Comparison of ENCODE assay signal across 13 cellular contexts in genomic region chr4:185398618-185399017, GRCh38. TPM values are rescaled to one million over a fixed set of nuclear protein-coding genes. Genes with fewer than 3 reads are reported as not detected.
DNase-seq lines count a peak whose midpoint lies in the region; ATAC-seq, FAIRE-seq and TF ChIP-seq lines count a peak whose summit lies in the region.
"Had no signal": no experiment of that assay in that cellular context is flagged by ENCODE, and none has a peak within 500 bp of the region (broad histone marks: within the 10 kb centered on the region; RNA-seq: fewer than 3 reads in every experiment).

No MANE protein-coding gene starts in this region.

- H3K9me3 ChIP-seq in mammary epithelial cell (replicated peaks; ENCODE audit: insufficient read depth, low read length) (no peaks in the 10 kb centered on the region), gastroesophageal sphincter (no peaks in the 10 kb centered on the region), aorta (ENCODE audit: control insufficient read depth, low read length) (no peaks in the 10 kb centered on the region)

- no peak overlapping the region for H3K27ac Mint-ChIP-seq in MCF 10A (ENCODE audit: low read depth, unreplicated experiment)
- peak overlapping the region; percentile 70 for H3K27ac Mint-ChIP-seq in activated B cell treated with CpG ODN at 0.5 μM for 24 hours
- H3K27ac Mint-ChIP-seq: type B pancreatic cell had no signal

- peak overlapping the region; percentile 5 for H3K4me2 ChIP-seq in mammary epithelial cell (ENCODE audit: insufficient read depth, low read depth, low read length)

- no peaks in the 10 kb centered on the region for H4K20me1 ChIP-seq in mammary epithelial cell (ENCODE audit: insufficient read depth, low read length)

- TF ChIP-seq CTCF in mammary epithelial cell (conservative IDR thresholded peaks at IDR 0.05 in 1 of 2, IDR thresholded peaks at IDR 0.05 in 1 of 2; ENCODE audit: extremely low read depth in 1 of 2, insufficient read depth in 1 of 2, low read depth in 1 of 2, low read length in 2 of 2) (no peak), MCF 10A (IDR thresholded peaks at IDR 0.05; ENCODE audit: unreplicated experiment) (no peak), activated B cell treated with CpG ODN at 0.5 μM for 24 hours (IDR thresholded peaks at IDR 0.05) (no peak), gastroesophageal sphincter (IDR thresholded peaks at IDR 0.05) (no peak)

- intact Hi-C loops in mammary epithelial cell (cut with micrococcal nuclease), result no loop called here
- intact Hi-C loops in MCF 10A (cut with micrococcal nuclease), result loop anchor here (5.0 kb wide), 1 partner anchor 199 kb away; no protein-coding TSS in a partner anchor
- intact Hi-C loops in activated B cell treated with CpG ODN at 0.5 μM for 24 hours (cut with micrococcal nuclease), result loop anchor here (5.0 to 10.0 kb wide), 2 partner anchors 544 to 666 kb away; partner anchors contain the start of gene CENPU
- intact Hi-C loops in aorta (cut with DNase I), result loop anchor here (5.0 to 10.0 kb wide), 3 partner anchors 41 to 204 kb away; partner anchors contain the start of genes CFAP97 (in 1 of the 2) and SNX25 (in 1 of the 2)

- in situ Hi-C loops in mammary epithelial cell (cut with MboI; ENCODE audit: low sequenced_read_pairs in 2 of 2), result loop anchor here (10.0 kb wide), 3 partner anchors 94 to 194 kb away; partner anchors contain the start of genes CFAP97 (in 1 of the 2) and SNX25 (in 1 of the 2)

- CTCF ChIA-PET in mammary epithelial cell (lab: Charles Lee; ENCODE audit: low non-redundant PET) (no interaction called here), MCF 10A (lab: Yijun Ruan, JAX) (no interaction called here), activated B cell treated with CpG ODN at 0.5 μM for 24 hours (lab: Charles Lee) (no interaction called here)

- no peak for FAIRE-seq in RCC 7860 (lab: Jason Lieb, UNC)

- H3K4me3 ChIP-seq in mammary epithelial cell (replicated peaks in 1 of 3; ENCODE audit: insufficient read depth in 1 of 3, low read depth in 2 of 3, low read length in 3 of 3) (no peak overlapping the region), gastroesophageal sphincter (no peak overlapping the region), aorta (ENCODE audit: low read length in 2 of 2) (peak overlapping the region; percentile 52 to 80)

- H3K4me3 Mint-ChIP-seq in MCF 10A (ENCODE audit: unreplicated experiment) (no peak overlapping the region), activated B cell treated with CpG ODN at 0.5 μM for 24 hours (peak overlapping the region; percentile 35)
- H3K4me3 Mint-ChIP-seq: type B pancreatic cell had no signal

- POLR2A ChIA-PET in MCF 10A (lab: Yijun Ruan, JAX), result interaction anchor here (1.0 to 6.7 kb wide), 2 partner anchors 23 to 27 kb away, joined by 3 to 81 read pairs; partner anchors contain the start of gene UFSP2
- POLR2A ChIA-PET in activated B cell treated with CpG ODN at 0.5 μM for 24 hours (lab: Charles Lee), result interaction anchor here (0.6 to 4.7 kb wide), 4 partner anchors 21 to 500 kb away, joined by 3 to 46 read pairs (median 8); partner anchors contain the start of gene UFSP2

- no peaks in the 10 kb centered on the region for H3K27me3 ChIP-seq in mammary epithelial cell (ENCODE audit: insufficient read depth, low read length)
- no peaks in the 10 kb centered on the region for H3K27me3 ChIP-seq in gastroesophageal sphincter
- no peaks in the 10 kb centered on the region for H3K27me3 ChIP-seq in aorta (ENCODE audit: control insufficient read depth in 1 of 2, insufficient read depth in 2 of 2, low read length in 1 of 2)

- TF ChIP-seq EP300 in gastroesophageal sphincter (IDR thresholded peaks at IDR 0.05), result no peak

- H3K36me3 Mint-ChIP-seq in MCF 10A (ENCODE audit: insufficient read depth, unreplicated experiment) (peaks cover 58% of the 10 kb centered on the region), activated B cell treated with CpG ODN at 0.5 μM for 24 hours (ENCODE audit: low read depth) (peaks cover 43% of the 10 kb centered on the region)

- peak overlapping the region; percentile 36 for H3K9ac ChIP-seq in mammary epithelial cell (ENCODE audit: insufficient read depth, low read length)

- peaks cover 7% of the 10 kb centered on the region for H3K4me1 Mint-ChIP-seq in MCF 10A (ENCODE audit: insufficient read depth, unreplicated experiment)
- peaks cover 48% of the 10 kb centered on the region for H3K4me1 Mint-ChIP-seq in activated B cell treated with CpG ODN at 0.5 μM for 24 hours

- no peaks in the 10 kb centered on the region for H3K9me3 Mint-ChIP-seq in MCF 10A (ENCODE audit: unreplicated experiment)
- no peaks in the 10 kb centered on the region for H3K9me3 Mint-ChIP-seq in activated B cell treated with CpG ODN at 0.5 μM for 24 hours
- H3K9me3 Mint-ChIP-seq: type B pancreatic cell had no signal

- H3K27ac ChIP-seq in mammary epithelial cell (ENCODE audit: insufficient read depth, low read depth, low read length), result no peak overlapping the region
- H3K27ac ChIP-seq in gastroesophageal sphincter, result peak overlapping the region in 3 of 4 donors; percentile 49 to 100 (median 100)
- peak overlapping the region; percentile 54 to 86 for H3K27ac ChIP-seq in aorta (ENCODE audit: low read depth in 1 of 2, low read length in 2 of 2)

- H3K4me1 ChIP-seq in mammary epithelial cell (ENCODE audit: insufficient read depth, low read length) (peaks cover 7% of the 10 kb centered on the region), gastroesophageal sphincter (peaks cover 0 to 67% (median 6%) of the 10 kb centered on the region in 3 donors), aorta (ENCODE audit: control insufficient read depth in 1 of 2, insufficient read depth in 2 of 2, low read length in 2 of 2) (peaks cover 0 to 2% of the 10 kb centered on the region in 2 donors)

- DNase-seq in mammary epithelial cell (no peak), MCF 10A (ENCODE audit: unreplicated experiment) (no peak), activated B cell treated with CpG ODN at 0.5 μM for 24 hours (no peak), aorta (no peak), COLO829 (ENCODE audit: low spot score) (no peak), RCC 7860 (ENCODE audit: low spot score) (no peak), GM03348 (ENCODE audit: low spot score) (no peak)
- DNase-seq: activated effector memory CD4-positive, alpha-beta T cell treated with Interleukin-2 at 50 U/mL for 16 hours; NCI-H1105 treated with DMSO at 0.1 percent for 48 hours; NCI-H2227 treated with DMSO at 0.1 percent for 48 hours; SW 1271 had no signal

- 38% methylated on average over 2 of the region's 2 CpGs for WGBS in mammary epithelial cell (ENCODE audit: low coverage, missing lambda C conversion rate)
- 6 to 8% methylated on average over 2 of the region's 2 CpGs for WGBS in gastroesophageal sphincter (ENCODE audit: low coverage in 1 of 2), 2 donors
- WGBS in aorta, 2 donors, result 0 to 4% methylated on average over 2 of the region's 2 CpGs

- dilution Hi-C loops in mammary epithelial cell (cut with HindIII; ENCODE audit: low sequenced_read_pairs), result loop anchor here (5.0 kb wide), 1 partner anchor 91 kb away; no protein-coding TSS in a partner anchor

- ATAC-seq in activated B cell treated with CpG ODN at 0.5 μM for 24 hours (ENCODE audit: low read depth) (no peak), gastroesophageal sphincter (no peak), aorta (ENCODE audit: low FRiP score) (no peak)

- TF ChIP-seq POLR2A in gastroesophageal sphincter (IDR thresholded peaks at IDR 0.05), result no peak

- BruUV-seq in mammary epithelial cell (replicated peaks; lab: Mats Ljungman, UMichigan) (no TSS peak), MCF 10A (replicated peaks; lab: Mats Ljungman, UMichigan) (no TSS peak)

- no peaks in the 10 kb centered on the region for H3K79me2 ChIP-seq in mammary epithelial cell (ENCODE audit: insufficient read depth, low read length)

- no peak overlapping the region for H2AFZ ChIP-seq in mammary epithelial cell (ENCODE audit: low read depth, low read length)

- H3K36me3 ChIP-seq in mammary epithelial cell (ENCODE audit: insufficient read depth, low read length) (peaks cover 14% of the 10 kb centered on the region), gastroesophageal sphincter (peaks cover 0 to 45% of the 10 kb centered on the region in 2 donors), aorta (ENCODE audit: control insufficient read depth in 1 of 2, insufficient read depth in 2 of 2, low read length in 1 of 2) (peaks cover 0 to 2% of the 10 kb centered on the region in 2 donors)

- no peaks in the 10 kb centered on the region for H3K27me3 Mint-ChIP-seq in MCF 10A (ENCODE audit: insufficient read depth, unreplicated experiment)
- no peaks in the 10 kb centered on the region for H3K27me3 Mint-ChIP-seq in activated B cell treated with CpG ODN at 0.5 μM for 24 hours

RNA-seq across cellular contexts. Expression of gene ANKRD37, which starts 2.0 kb away (rescaled TPM):
- total RNA-seq in mammary epithelial cell (1 to 10 TPM; 1.8 to 4.8 TPM), MCF 10A (2022) (4.4 and 5.5 TPM in 2 replicates), activated B cell treated with CpG ODN at 0.5 μM for 24 hours (10.4 and 11.2 TPM in 2 replicates), gastroesophageal sphincter (10 to 100 TPM in 2 of 4 donors, 1 to 10 TPM in 2; 6.7 to 16.5 (median 9.8) TPM), aorta (10 to 100 TPM; 22.2 to 38.6 TPM)
- polyA plus RNA-seq in mammary epithelial cell (11.6 TPM), aorta (10 to 100 TPM; 18.9 to 40.5 TPM)
- 8.4 TPM for polyA minus RNA-seq in mammary epithelial cell

RNA-seq across cellular contexts. Expression of gene LRP2BP, which starts 2.9 kb away (rescaled TPM):
- total RNA-seq in mammary epithelial cell (under 1 TPM; 0.49 to 0.50 TPM), MCF 10A (2022) (0.64 and 0.70 TPM in 2 replicates), activated B cell treated with CpG ODN at 0.5 μM for 24 hours (0.54 and 0.75 TPM in 2 replicates), gastroesophageal sphincter (1 to 10 TPM in 3 of 4 donors, under 1 TPM in 1; 0.81 to 4.4 (median 1.5) TPM), aorta (1 to 10 TPM; 1.8 to 2.8 TPM)
- polyA plus RNA-seq in mammary epithelial cell (0.12 TPM), aorta (1 to 10 TPM; 1.1 to 3.4 TPM)
- not detected for polyA minus RNA-seq in mammary epithelial cell

RNA-seq across cellular contexts. Expression of gene UFSP2, which starts 27.1 kb away (rescaled TPM):
- total RNA-seq in mammary epithelial cell, result 10 to 100 TPM; 24.7 to 30.0 TPM
- 21.0 TPM for polyA plus RNA-seq in mammary epithelial cell
- 90.4 TPM for polyA minus RNA-seq in mammary epithelial cell
- total RNA-seq in MCF 10A (2022), result 44.4 and 46.4 TPM in 2 replicates
- 20.1 and 21.6 TPM in 2 replicates for total RNA-seq in activated B cell treated with CpG ODN at 0.5 μM for 24 hours
- total RNA-seq in gastroesophageal sphincter, result 10 to 100 TPM; 36.0 to 63.7 (median 51.9) TPM
- total RNA-seq in aorta, result 10 to 100 TPM; 29.5 to 36.1 TPM
- 10 to 100 TPM; 41.3 to 46.5 TPM for polyA plus RNA-seq in aorta

Comparison
In these comparisons a context has a peak if more than half of its experiments do, and no peak if none do; other contexts are left out.
1. H3K4me3 ChIP-seq: peak in aorta (2 of 2); none in mammary epithelial cell (0 of 3) and gastroesophageal sphincter (0 of 2).